In the genomic region with DNA sequence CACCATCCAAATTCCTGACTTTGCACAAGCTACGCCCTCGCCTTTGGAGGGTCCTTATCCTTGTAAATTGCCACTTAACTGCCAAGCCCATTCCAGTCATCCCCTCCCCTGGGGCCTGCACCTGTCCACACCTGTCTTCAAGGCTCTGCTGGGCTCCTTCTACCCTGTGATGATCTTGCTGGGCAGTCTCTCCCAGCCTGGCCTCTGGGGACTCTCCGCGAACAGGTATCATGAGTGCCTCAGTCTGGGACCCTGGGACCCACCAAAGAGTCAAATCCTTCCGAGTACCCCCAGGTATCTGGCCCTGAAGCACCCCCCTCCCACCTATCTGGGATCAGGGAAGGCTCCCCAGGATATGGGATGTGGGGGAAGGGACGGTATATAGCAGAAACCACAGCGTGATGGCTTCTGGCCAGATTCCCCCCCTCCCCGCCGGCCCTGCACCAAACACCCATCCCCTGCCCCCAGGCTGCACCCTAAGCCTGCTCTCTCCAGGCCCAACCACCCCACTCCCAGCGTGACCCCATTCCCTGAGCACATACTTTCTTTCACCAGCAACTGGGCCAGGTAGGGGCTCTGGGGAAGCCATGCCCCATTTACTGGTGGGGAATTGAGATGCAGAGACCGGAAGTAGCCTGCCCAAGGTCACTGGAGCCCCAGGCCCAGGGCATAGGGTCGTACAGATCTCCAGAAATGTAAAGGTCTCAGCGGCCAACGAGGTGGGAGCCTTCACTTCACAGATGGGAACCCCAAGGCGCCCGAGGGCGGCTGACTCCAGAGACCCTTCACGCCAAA, we compare ENCODE assay signal across 8 cellular contexts. TPM values are rescaled to one million over a fixed set of nuclear protein-coding genes. Genes with fewer than 3 reads are reported as not detected.
A peak's percentile ranks its signal among the peaks of the same experiment; 100 is the strongest.
DNase-seq lines count a peak whose midpoint lies in the region; ATAC-seq, FAIRE-seq and TF ChIP-seq lines count a peak whose summit lies in the region.

No MANE protein-coding gene starts in this region.

- POLR2A ChIA-PET in GM10248 (lab: Yijun Ruan, JAX) = no interaction called here

- H3K4me3 ChIP-seq in MG63 (peak overlapping the region; percentile 66), bronchial epithelial cell (ENCODE audit: low read depth, low read length) (peak overlapping the region; percentile 61), mucosa of descending colon (peak overlapping the region; percentile 40)

- ATAC-seq in mucosa of descending colon (peak; percentile 4), GM19467 (IDR thresholded peaks at IDR 0.05; ENCODE audit: unreplicated experiment) (no peak), HG03469 (IDR thresholded peaks at IDR 0.05; ENCODE audit: unreplicated experiment) (no peak)

- H3K27me3 ChIP-seq in MG63 (no peaks in the 10 kb centered on the region), bronchial epithelial cell (ENCODE audit: control insufficient read depth, insufficient read depth, low read length) (no peaks in the 10 kb centered on the region)

- H3K36me3 ChIP-seq in MG63 (no peaks in the 10 kb centered on the region), bronchial epithelial cell (ENCODE audit: control insufficient read depth, insufficient read depth, low read length) (peaks cover 1% of the 10 kb centered on the region), mucosa of descending colon (ENCODE audit: low read depth) (no peaks in the 10 kb centered on the region)

- DNase-seq in COLO668 (lab: John Stamatoyannopoulos, UW; ENCODE audit: unreplicated experiment) (peak; percentile 14), MG63 (no peak), bronchial epithelial cell (ENCODE audit: low read depth) (no peak), mucosa of descending colon (peak in 1 of 3 donors; percentile 59), GM10248 (ENCODE audit: extremely low spot score) (no peak)
- DNase-seq in stimulated activated naive CD4-positive, alpha-beta T cell (lab: John Stamatoyannopoulos, UW) = no peak

- H3K4me1 ChIP-seq in mucosa of descending colon (ENCODE audit: low read depth) = peaks cover 12% of the 10 kb centered on the region

- CTCF ChIA-PET in GM10248 (lab: Yijun Ruan, JAX) = interaction anchor here (1.1 to 2.8 kb wide), 4 partner anchors 11 to 61 kb away, joined by 4 to 14 read pairs (median 6); a partner anchor contains a TSS

- no peaks in the 10 kb centered on the region for H3K9me3 ChIP-seq in MG63
- H3K9me3 ChIP-seq in mucosa of descending colon = no peaks in the 10 kb centered on the region

- intact Hi-C loops in mucosa of descending colon (cut with DNase I, micrococcal nuclease) = no loop called here

- FAIRE-seq in bronchial epithelial cell (lab: Jason Lieb, UNC) = no peak

- TF ChIP-seq CTCF in bronchial epithelial cell (IDR thresholded peaks at IDR 0.05; ENCODE audit: insufficient read depth, low read length, severe bottlenecking) (no peak), mucosa of descending colon (IDR thresholded peaks at IDR 0.05) (no peak), GM10248 (IDR thresholded peaks at IDR 0.05; ENCODE audit: control extremely low read depth, extremely low read depth, low read depth, missing control alignments) (no peak)

RNA-seq across cellular contexts. Expression of a gene that starts 0.7 kb away (rescaled TPM):
- total RNA-seq in MG63 (2014; rRNA removed; shearing (Covaris generic); ENCODE audit: low replicate concordance) = 55.6 and 92.4 TPM in 2 replicates
- 49.5 and 63.6 TPM in 2 replicates for total RNA-seq in bronchial epithelial cell
- 10 to 100 TPM; 69.3 to 84.8 (median 84.0) TPM for total RNA-seq in mucosa of descending colon

RNA-seq across cellular contexts. Expression of a gene that starts 42.4 kb away (rescaled TPM):
- 0.91 and 15.1 TPM in 2 replicates for total RNA-seq in MG63 (2014; rRNA removed; shearing (Covaris generic); ENCODE audit: low replicate concordance)
- total RNA-seq in bronchial epithelial cell = 118 and 179 TPM in 2 replicates
- 100 to 1,000 TPM; 177 to 472 (median 306) TPM for total RNA-seq in mucosa of descending colon
